28 cellular contexts compared by ENCODE assay signal in genomic region chr11:75201771-75202170, GRCh38. TPM values are rescaled to one million over a fixed set of nuclear protein-coding genes. Genes with fewer than 3 reads are reported as not detected.
"Had no signal": no experiment of that assay in that cellular context is flagged by ENCODE, and none has a peak within 500 bp of the region (broad histone marks: within the 10 kb centered on the region; RNA-seq: fewer than 3 reads in every experiment).

No MANE protein-coding gene starts in this region.

- H3K4me1 ChIP-seq: breast epithelium had no signal

- H3K27ac Mint-ChIP-seq: activated CD4-positive, alpha-beta T cell treated with anti-CD3 and anti-CD28 coated beads for 36 hours; activated CD8-positive, alpha-beta T cell treated with anti-CD3 and anti-CD28 coated beads for 36 hours; activated naive CD4-positive, alpha-beta T cell treated with anti-CD3 and anti-CD28 coated beads, Interleukin-2, amount 50 U/mL, for 24 hours; activated T-cell treated with anti-CD3 and anti-CD28 coated beads, Interleukin-2, amount 50 U/mL, for 72 hours; activated T-helper 2 cell treated with anti-CD3 and anti-CD28 coated beads, Interferon-gamma antibody, Interleukin-2, Interleukin-4, amounts not matched to agents 10 μg/mL and 5 μg/mL and 100 μg/mL, durations not matched to agents 14 hours and 24 hours and 36 hours; T-cell had no signal

- H3K36me3 Mint-ChIP-seq: activated naive CD4-positive, alpha-beta T cell treated with anti-CD3 and anti-CD28 coated beads, Interleukin-2, amount 50 U/mL, for 24 hours; T-cell had no signal

- DNase-seq: activated CD4-positive, alpha-beta T cell treated with anti-CD3 and anti-CD28 coated beads for 36 hours; activated CD4-positive, alpha-beta T cell treated with anti-CD3 and anti-CD28 coated beads, Interleukin-2, amount 50 U/mL, for 1 hour; activated CD8-positive, alpha-beta memory T cell treated with anti-CD3 and anti-CD28 coated beads, Interleukin-2, amount 50 U/mL, for 4 hours; activated CD8-positive, alpha-beta T cell treated with anti-CD3 and anti-CD28 coated beads for 36 hours; activated naive CD4-positive, alpha-beta T cell; activated T-cell treated with anti-CD3 and anti-CD28 coated beads, Interleukin-2, amount 50 U/mL, for 72 hours; aorta; central memory CD4-positive, alpha-beta T cell; NCI-H1092 treated with DMSO at 0.1 percent for 48 hours; NCI-H1417 treated with DMSO at 0.1 percent for 48 hours; NCI-H1694; NCI-H2029 treated with DMSO at 0.1 percent for 48 hours; NCI-H345; NCI-H510A; NCI-H526 treated with DMSO at 0.1 percent for 48 hours; NCI-H82; OCI-M1; RPMI8226; T-cell had no signal

- H3K27me3 ChIP-seq: breast epithelium had no signal

- H3K4me3 Mint-ChIP-seq: activated CD4-positive, alpha-beta T cell treated with anti-CD3 and anti-CD28 coated beads for 36 hours; activated CD8-positive, alpha-beta T cell treated with anti-CD3 and anti-CD28 coated beads for 36 hours; activated naive CD4-positive, alpha-beta T cell treated with anti-CD3 and anti-CD28 coated beads, Interleukin-2, amount 50 U/mL, for 24 hours; activated T-cell treated with anti-CD3 and anti-CD28 coated beads, Interleukin-2, amount 50 U/mL, for 72 hours; T-cell had no signal

- H3K27ac ChIP-seq: breast epithelium, SK-N-MC, VCaP had no signal

- H3K4me1 Mint-ChIP-seq: activated CD4-positive, alpha-beta T cell treated with anti-CD3 and anti-CD28 coated beads for 36 hours; activated naive CD4-positive, alpha-beta T cell treated with anti-CD3 and anti-CD28 coated beads, Interleukin-2, amount 50 U/mL, for 24 hours; T-cell had no signal

- H3K27me3 Mint-ChIP-seq: activated CD4-positive, alpha-beta T cell treated with anti-CD3 and anti-CD28 coated beads for 36 hours; activated CD8-positive, alpha-beta T cell treated with anti-CD3 and anti-CD28 coated beads for 36 hours; activated naive CD4-positive, alpha-beta T cell treated with anti-CD3 and anti-CD28 coated beads, Interleukin-2, amount 50 U/mL, for 24 hours had no signal

- H3K36me3 ChIP-seq: breast epithelium had no signal

- H3K4me3 ChIP-seq: breast epithelium, SK-N-MC had no signal

- H3K9me3 Mint-ChIP-seq: activated CD8-positive, alpha-beta T cell treated with anti-CD3 and anti-CD28 coated beads for 36 hours; activated naive CD4-positive, alpha-beta T cell treated with anti-CD3 and anti-CD28 coated beads, Interleukin-2, amount 50 U/mL, for 24 hours; activated T-cell treated with anti-CD3 and anti-CD28 coated beads, Interleukin-2, amount 50 U/mL, for 72 hours; activated T-helper 2 cell treated with anti-CD3 and anti-CD28 coated beads, Interferon-gamma antibody, Interleukin-2, Interleukin-4, amounts not matched to agents 10 μg/mL and 5 μg/mL and 100 μg/mL, durations not matched to agents 14 hours and 24 hours and 36 hours; T-cell had no signal

- ATAC-seq: activated CD4-positive, alpha-beta T cell treated with anti-CD3 and anti-CD28 coated beads for 36 hours; activated CD8-positive, alpha-beta T cell treated with anti-CD3 and anti-CD28 coated beads for 36 hours; activated T-cell treated with anti-CD3 and anti-CD28 coated beads, Interleukin-2, amount 50 U/mL, for 72 hours; Panc1; Right ventricle myocardium inferior; T-cell had no signal

- H3K9me3 ChIP-seq: breast epithelium had no signal

RNA-seq across cellular contexts. Expression of gene TPBGL, which starts 38.8 kb away (rescaled TPM):
- total RNA-seq: LHCN-M2, M059J had no signal
- polyA plus RNA-seq: aorta had no signal

RNA-seq across cellular contexts. Expression of gene SLCO2B1, which starts 50.9 kb away (rescaled TPM):
- total RNA-seq: activated CD4-positive, alpha-beta T cell treated with anti-CD3 and anti-CD28 coated beads for 36 hours; activated CD8-positive, alpha-beta T cell treated with anti-CD3 and anti-CD28 coated beads for 36 hours; activated T-cell treated with anti-CD3 and anti-CD28 coated beads, Interleukin-2, amount 50 U/mL, for 72 hours; activated T-helper 2 cell treated with anti-CD3 and anti-CD28 coated beads, Interferon-gamma antibody, Interleukin-2, Interleukin-4, amounts not matched to agents 10 μg/mL and 5 μg/mL and 100 μg/mL, durations not matched to agents 14 hours and 24 hours and 36 hours; LHCN-M2 had no signal
